2 cellular contexts compared by ENCODE assay signal in genomic region chr1:59061876-59062275, GRCh38.
TF ChIP-seq lines count a peak whose summit lies in the region.

No MANE protein-coding gene starts in this region.

TF ChIP-seq in HEK293, 187 proteins besides CTCF, POLR2A, EP300 and RAD21 (continued from another document and continues in another):
- TF ChIP-seq ZBTB10 (tag by site-specific recombination; IDR thresholded peaks at IDR 0.05), result no peak
- TF ChIP-seq ZNF747 (tag by site-specific recombination; IDR thresholded peaks at IDR 0.05), result no peak
- TF ChIP-seq, protein P1, sequence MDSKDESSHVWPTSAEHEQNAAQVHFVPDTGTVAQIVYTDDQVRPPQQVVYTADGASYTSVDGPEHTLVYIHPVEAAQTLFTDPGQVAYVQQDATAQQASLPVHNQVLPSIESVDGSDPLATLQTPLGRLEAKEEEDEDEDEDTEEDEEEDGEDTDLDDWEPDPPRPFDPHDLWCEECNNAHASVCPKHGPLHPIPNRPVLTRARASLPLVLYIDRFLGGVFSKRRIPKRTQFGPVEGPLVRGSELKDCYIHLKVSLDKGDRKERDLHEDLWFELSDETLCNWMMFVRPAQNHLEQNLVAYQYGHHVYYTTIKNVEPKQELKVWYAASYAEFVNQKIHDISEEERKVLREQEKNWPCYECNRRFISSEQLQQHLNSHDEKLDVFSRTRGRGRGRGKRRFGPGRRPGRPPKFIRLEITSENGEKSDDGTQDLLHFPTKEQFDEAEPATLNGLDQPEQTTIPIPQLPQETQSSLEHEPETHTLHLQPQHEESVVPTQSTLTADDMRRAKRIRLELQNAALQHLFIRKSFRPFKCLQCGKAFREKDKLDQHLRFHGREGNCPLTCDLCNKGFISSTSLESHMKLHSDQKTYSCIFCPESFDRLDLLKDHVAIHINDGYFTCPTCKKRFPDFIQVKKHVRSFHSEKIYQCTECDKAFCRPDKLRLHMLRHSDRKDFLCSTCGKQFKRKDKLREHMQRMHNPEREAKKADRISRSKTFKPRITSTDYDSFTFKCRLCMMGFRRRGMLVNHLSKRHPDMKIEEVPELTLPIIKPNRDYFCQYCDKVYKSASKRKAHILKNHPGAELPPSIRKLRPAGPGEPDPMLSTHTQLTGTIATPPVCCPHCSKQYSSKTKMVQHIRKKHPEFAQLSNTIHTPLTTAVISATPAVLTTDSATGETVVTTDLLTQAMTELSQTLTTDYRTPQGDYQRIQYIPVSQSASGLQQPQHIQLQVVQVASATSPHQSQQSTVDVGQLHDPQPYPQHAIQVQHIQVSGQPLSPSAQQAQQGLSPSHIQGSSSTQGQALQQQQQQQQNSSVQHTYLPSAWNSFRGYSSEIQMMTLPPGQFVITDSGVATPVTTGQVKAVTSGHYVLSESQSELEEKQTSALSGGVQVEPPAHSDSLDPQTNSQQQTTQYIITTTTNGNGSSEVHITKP (tag by site-specific recombination; IDR thresholded peaks at IDR 0.05), result peak; percentile 40; the same call in 1 of the 2 replicates
- TF ChIP-seq ZNF366 (tag by site-specific recombination; conservative IDR thresholded peaks at IDR 0.05), result peak; percentile 25; the same call in 1 of the 2 replicates
- no peak for TF ChIP-seq ZNF677 (tag by site-specific recombination; IDR thresholded peaks at IDR 0.05)
- TF ChIP-seq WT1 (tag by site-specific recombination; IDR thresholded peaks at IDR 0.05), result no peak
- TF ChIP-seq REPIN1 (tag by site-specific recombination; IDR thresholded peaks at IDR 0.05; ENCODE audit: low read depth), result no peak
- TF ChIP-seq RBAK (tag by site-specific recombination; IDR thresholded peaks at IDR 0.05), result no peak
- peak; percentile 55; the same call in 1 of the 2 replicates for TF ChIP-seq ZNF629 (tag by site-specific recombination; IDR thresholded peaks at IDR 0.05)
- TF ChIP-seq ZXDB (tag by site-specific recombination; IDR thresholded peaks at IDR 0.05), result peak; percentile 68
- TF ChIP-seq ZNF19 (tag by site-specific recombination; IDR thresholded peaks at IDR 0.05; ENCODE audit: low read depth), result no peak
- TF ChIP-seq, protein P2, sequence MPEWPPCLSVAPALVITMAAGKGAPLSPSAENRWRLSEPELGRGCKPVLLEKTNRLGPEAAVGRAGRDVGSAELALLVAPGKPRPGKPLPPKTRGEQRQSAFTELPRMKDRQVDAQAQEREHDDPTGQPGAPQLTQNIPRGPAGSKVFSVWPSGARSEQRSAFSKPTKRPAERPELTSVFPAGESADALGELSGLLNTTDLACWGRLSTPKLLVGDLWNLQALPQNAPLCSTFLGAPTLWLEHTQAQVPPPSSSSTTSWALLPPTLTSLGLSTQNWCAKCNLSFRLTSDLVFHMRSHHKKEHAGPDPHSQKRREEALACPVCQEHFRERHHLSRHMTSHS (tag by site-specific recombination; IDR thresholded peaks at IDR 0.05), result no peak
- TF ChIP-seq, protein P3, sequence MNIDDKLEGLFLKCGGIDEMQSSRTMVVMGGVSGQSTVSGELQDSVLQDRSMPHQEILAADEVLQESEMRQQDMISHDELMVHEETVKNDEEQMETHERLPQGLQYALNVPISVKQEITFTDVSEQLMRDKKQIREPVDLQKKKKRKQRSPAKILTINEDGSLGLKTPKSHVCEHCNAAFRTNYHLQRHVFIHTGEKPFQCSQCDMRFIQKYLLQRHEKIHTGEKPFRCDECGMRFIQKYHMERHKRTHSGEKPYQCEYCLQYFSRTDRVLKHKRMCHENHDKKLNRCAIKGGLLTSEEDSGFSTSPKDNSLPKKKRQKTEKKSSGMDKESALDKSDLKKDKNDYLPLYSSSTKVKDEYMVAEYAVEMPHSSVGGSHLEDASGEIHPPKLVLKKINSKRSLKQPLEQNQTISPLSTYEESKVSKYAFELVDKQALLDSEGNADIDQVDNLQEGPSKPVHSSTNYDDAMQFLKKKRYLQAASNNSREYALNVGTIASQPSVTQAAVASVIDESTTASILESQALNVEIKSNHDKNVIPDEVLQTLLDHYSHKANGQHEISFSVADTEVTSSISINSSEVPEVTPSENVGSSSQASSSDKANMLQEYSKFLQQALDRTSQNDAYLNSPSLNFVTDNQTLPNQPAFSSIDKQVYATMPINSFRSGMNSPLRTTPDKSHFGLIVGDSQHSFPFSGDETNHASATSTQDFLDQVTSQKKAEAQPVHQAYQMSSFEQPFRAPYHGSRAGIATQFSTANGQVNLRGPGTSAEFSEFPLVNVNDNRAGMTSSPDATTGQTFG (tag by site-specific recombination; IDR thresholded peaks at IDR 0.05; ENCODE audit: borderline replicate concordance), result no peak
- TF ChIP-seq ZNF239 (tag by site-specific recombination; IDR thresholded peaks at IDR 0.05), result no peak

TF ChIP-seq in GM12878, 131 proteins besides CTCF, POLR2A, EP300 and RAD21 (continued from another document):
- TF ChIP-seq ETV6 (conservative IDR thresholded peaks at IDR 0.05 in 1 of 2, IDR thresholded peaks at IDR 0.05 in 1 of 2; ENCODE audit: borderline replicate concordance in 1 of 2, low read depth in 1 of 2) (no peak), SPI1 (IDR thresholded peaks at IDR 0.05; ENCODE audit: borderline replicate concordance, insufficient read depth, low read depth, low read length) (no peak), SMAD1 (IDR thresholded peaks at IDR 0.05; ENCODE audit: low read depth, partially characterized antibody) (no peak), PML (IDR thresholded peaks at IDR 0.05; ENCODE audit: low read length) (no peak), SREBF2 (IDR thresholded peaks at IDR 0.05; ENCODE audit: low read length) (no peak), RELA (IDR thresholded peaks at IDR 0.05; ENCODE audit: borderline replicate concordance, partially characterized antibody) (no peak), KLF5 (IDR thresholded peaks at IDR 0.05; ENCODE audit: partially characterized antibody) (no peak), ASH2L (IDR thresholded peaks at IDR 0.05; ENCODE audit: borderline replicate concordance, low read depth) (no peak), GABPA (IDR thresholded peaks at IDR 0.05; ENCODE audit: low read depth) (peak; percentile 45), SIX5 (IDR thresholded peaks at IDR 0.05; ENCODE audit: low read depth, low read length, severe bottlenecking) (peak; percentile 51), NRF1 (conservative IDR thresholded peaks at IDR 0.05; ENCODE audit: low read depth, low read length) (no peak), FOS (IDR thresholded peaks at IDR 0.05; ENCODE audit: borderline replicate concordance, extremely low read depth, insufficient read length) (no peak), HCFC1 (IDR thresholded peaks at IDR 0.05; ENCODE audit: low read length) (peak; percentile 35; the same call in 1 of the 2 replicates), HDAC6 (IDR thresholded peaks at IDR 0.05; ENCODE audit: unreplicated experiment) (no peak), CHD2 (IDR thresholded peaks at IDR 0.05; ENCODE audit: borderline replicate concordance, low read depth, low read length) (no peak), CUX1 (IDR thresholded peaks at IDR 0.05; ENCODE audit: insufficient replicate concordance, low read depth, low read length) (no peak)
